In genomic region chr4:101730291-101731117, GRCh38 we compare ENCODE assay signal across 8 cellular contexts.
DNase-seq lines count a peak whose midpoint lies in the region; ATAC-seq and TF ChIP-seq lines count a peak whose summit lies in the region.

No MANE protein-coding gene starts in this region.

- H3K9me3 ChIP-seq in fibroblast of lung (ENCODE audit: control insufficient read depth, insufficient read depth, low read depth, low read length): no peaks in the 10 kb centered on the region
- H3K9me3 ChIP-seq in neural cell (ENCODE audit: low read length): no peaks in the 10 kb centered on the region
- H3K9me3 ChIP-seq in tibial nerve: no peaks in the 10 kb centered on the region

- H3K4me2 ChIP-seq in fibroblast of lung (ENCODE audit: extremely low read depth, insufficient read depth, low read length) (no peak overlapping the region), neural cell (ENCODE audit: low read length) (no peak overlapping the region)

- H3K36me3 ChIP-seq in fibroblast of lung (ENCODE audit: control insufficient read depth, insufficient read depth, low read length): no peaks in the 10 kb centered on the region
- H3K36me3 ChIP-seq in neural cell (ENCODE audit: insufficient read depth, low read length): no peaks in the 10 kb centered on the region
- no peaks in the 10 kb centered on the region for H3K36me3 ChIP-seq in tibial nerve

- H4K20me1 ChIP-seq in fibroblast of lung (ENCODE audit: control insufficient read depth, extremely low read depth, insufficient read depth, low read length): no peaks in the 10 kb centered on the region
- no peaks in the 10 kb centered on the region for H4K20me1 ChIP-seq in neural cell (ENCODE audit: insufficient read depth)

- H3K9ac ChIP-seq in fibroblast of lung (ENCODE audit: insufficient read depth, low read length) (no peak overlapping the region), neural cell (ENCODE audit: low read length) (no peak overlapping the region)

- TF ChIP-seq EP300 in neural cell (conservative IDR thresholded peaks at IDR 0.05; ENCODE audit: poor library complexity, severe bottlenecking) (no peak), tibial nerve (IDR thresholded peaks at IDR 0.05) (no peak)

- H2AFZ ChIP-seq in fibroblast of lung (ENCODE audit: low read length): no peak overlapping the region
- H2AFZ ChIP-seq in neural cell (ENCODE audit: low read depth, low read length): no peak overlapping the region

- H3F3A ChIP-seq in neural cell (ENCODE audit: insufficient read depth, low read length, poor library complexity, severe bottlenecking): no peaks in the 10 kb centered on the region

- TF ChIP-seq CTCF in fibroblast of lung (conservative IDR thresholded peaks at IDR 0.05 in 1 of 2, IDR thresholded peaks at IDR 0.05 in 1 of 2; ENCODE audit: low read depth in 1 of 2, low read length in 2 of 2): peak; percentile 63 to 69
- TF ChIP-seq CTCF in neural cell (IDR thresholded peaks at IDR 0.05; ENCODE audit: poor library complexity, severe bottlenecking): peak; percentile 64
- TF ChIP-seq CTCF in tibial nerve (IDR thresholded peaks at IDR 0.05): peak in 4 of 5 experiments; percentile 40 to 59 (median 48)

- peak; percentile 68 for TF ChIP-seq RAD21 in neural cell (conservative IDR thresholded peaks at IDR 0.05)

- ATAC-seq in GM19328 (IDR thresholded peaks at IDR 0.05; ENCODE audit: unreplicated experiment) (peak; percentile 74), HG03378 (IDR thresholded peaks at IDR 0.05; ENCODE audit: unreplicated experiment) (peak; percentile 97)

- H3K27ac ChIP-seq in fibroblast of lung (ENCODE audit: insufficient read depth, low read length) (no peak overlapping the region), neural cell (ENCODE audit: low read length) (no peak overlapping the region), tibial nerve (no peak overlapping the region)

- 58 to 62% methylated on average over 4 of the region's 4 CpGs for WGBS in tibial nerve, 2 donors

- no peaks in the 10 kb centered on the region for H3K4me1 ChIP-seq in fibroblast of lung (ENCODE audit: control insufficient read depth, extremely low read depth, insufficient read depth, low read length)
- no peaks in the 10 kb centered on the region for H3K4me1 ChIP-seq in tibial nerve

- H3K4me3 ChIP-seq in fibroblast of lung (replicated peaks in 1 of 4; ENCODE audit: control extremely low read depth in 1 of 4, insufficient read depth in 1 of 4, low read depth in 3 of 4, low read length in 4 of 4) (no peak overlapping the region), neural cell (ENCODE audit: low read length) (no peak overlapping the region), tibial nerve (no peak overlapping the region)

- no peaks in the 10 kb centered on the region for H3K79me2 ChIP-seq in fibroblast of lung (ENCODE audit: control insufficient read depth, insufficient read depth, low read length)
- H3K79me2 ChIP-seq in neural cell (replicated peaks; ENCODE audit: insufficient read depth, low read length): no peaks in the 10 kb centered on the region

- no peak for TF ChIP-seq POLR2A in tibial nerve (IDR thresholded peaks at IDR 0.05)

- no peaks in the 10 kb centered on the region for H3K9me2 ChIP-seq in neural cell (ENCODE audit: insufficient read depth, low read length)

- DNase-seq in COLO668 (lab: John Stamatoyannopoulos, UW; ENCODE audit: unreplicated experiment) (peak; percentile 65), NCI-H82 treated with DMSO at 0.1 percent for 48 hours (lab: John Stamatoyannopoulos, UW; ENCODE audit: unreplicated experiment) (peak; percentile 23), fibroblast of lung (ENCODE audit: low read depth in 2 of 2) (peak; percentile 75 to 77), tibial nerve (ENCODE audit: low spot score in 2 of 2) (peak; percentile 54 to 72)
- peak; percentile 35 for DNase-seq in activated CD8-positive, alpha-beta memory T cell treated with anti-CD3 and anti-CD28 coated beads, Interleukin-2, amount 50 U/mL, for 4 hours

- H3K27me3 ChIP-seq in fibroblast of lung (ENCODE audit: control insufficient read depth, insufficient read depth, low read length) (no peaks in the 10 kb centered on the region), neural cell (ENCODE audit: insufficient read depth, low read depth, low read length) (no peaks in the 10 kb centered on the region), tibial nerve (no peaks in the 10 kb centered on the region)

TF ChIP-seq in neural cell, 6 proteins besides CTCF, POLR2A, EP300 and RAD21:
- TF ChIP-seq REST (IDR thresholded peaks at IDR 0.05; ENCODE audit: borderline replicate concordance): no peak
- TF ChIP-seq SMC3 (conservative IDR thresholded peaks at IDR 0.05; ENCODE audit: poor library complexity): peak; percentile 69
- no peak for TF ChIP-seq POLR2AphosphoS5 (IDR thresholded peaks at IDR 0.05)

Comparison
In these comparisons a context has a peak if more than half of its experiments do, and no peak if none do; other contexts are left out.
1. DNase-seq: peak in every context shown above with its lines; median percentile 76 in fibroblast of lung; 65 in COLO668; 63 in tibial nerve; 35 in activated CD8-positive, alpha-beta memory T cell treated with anti-CD3 and anti-CD28 coated beads, Interleukin-2, amount 50 U/mL, for 4 hours; 23 in NCI-H82 treated with DMSO at 0.1 percent for 48 hours.